ENCODE assay signal across 8 cellular contexts in genomic region chr15:74540761-74541493, GRCh38. TPM values are rescaled to one million over a fixed set of nuclear protein-coding genes. Genes with fewer than 3 reads are reported as not detected.
A peak's percentile ranks its signal among the peaks of the same experiment; 100 is the strongest.
DNase-seq lines count a peak whose midpoint lies in the region; ATAC-seq, FAIRE-seq and TF ChIP-seq lines count a peak whose summit lies in the region.

Gene ARID3B (plus strand): TSS chr15:74541220. CDS start chr15:74543937, 2,717 bp downstream.

- TF ChIP-seq CTCF in heart left ventricle (IDR thresholded peaks at IDR 0.05) = no peak
- no peak for TF ChIP-seq CTCF in transverse colon (IDR thresholded peaks at IDR 0.05)

- H3K36me3 ChIP-seq in heart left ventricle (peaks cover 0 to 10% (median 0%) of the 10 kb centered on the region in 9 donors), trophoblast cell (ENCODE audit: control insufficient read depth in 1 of 2, insufficient read depth in 2 of 2, low read length in 2 of 2) (peaks cover 9 to 12% of the 10 kb centered on the region in 2 experiments), transverse colon (no peaks in the 10 kb centered on the region)

- H4K91ac ChIP-seq in trophoblast cell (ENCODE audit: low read depth, low read length) = peak within 1 kb of the TSS; percentile 92

- H3K4me1 ChIP-seq in heart left ventricle (peaks cover 0 to 43% (median 20%) of the 10 kb centered on the region in 12 donors), trophoblast cell (ENCODE audit: control insufficient read depth in 1 of 2, insufficient read depth in 2 of 2, low read length in 2 of 2) (peaks cover 4 to 11% of the 10 kb centered on the region in 2 experiments), transverse colon (peaks cover 12 to 41% (median 27%) of the 10 kb centered on the region in 4 donors)

- peak within 1 kb of the TSS; percentile 93 for H2BK5ac ChIP-seq in trophoblast cell (ENCODE audit: low read depth, low read length, poor library complexity)

- DNase-seq in GM12892 (ENCODE audit: insufficient read length) (peak; percentile 80), NCI-H146 (lab: John Stamatoyannopoulos, UW) (peak; percentile 97), T follicular helper cell (ENCODE audit: low read depth) (peak; percentile 91), heart left ventricle (peak; percentile 98 to 99 (median 98)), trophoblast cell (peak; percentile 97), transverse colon (peak; percentile 99)
- DNase-seq in activated naive CD8-positive, alpha-beta T cell treated with anti-CD3 and anti-CD28 coated beads, Interleukin-2, amount 50 U/mL, for 24 hours = peak; percentile 97

- H3K27ac ChIP-seq in heart left ventricle = peak within 1 kb of the TSS in 11 of 12 donors; percentile 62 to 88 (median 79)
- peak within 1 kb of the TSS; percentile 87 for H3K27ac ChIP-seq in trophoblast cell (ENCODE audit: low read depth, low read length)
- peak within 1 kb of the TSS; percentile 85 to 94 (median 88) for H3K27ac ChIP-seq in transverse colon

- no peak for TF ChIP-seq EP300 in transverse colon (IDR thresholded peaks at IDR 0.05; ENCODE audit: low read depth)

- peak; percentile 93 for TF ChIP-seq POLR2A in GM12892 (IDR thresholded peaks at IDR 0.05; ENCODE audit: low read depth, low read length)
- peak in 1 of 2 donors; percentile 46 for TF ChIP-seq POLR2A in heart left ventricle (IDR thresholded peaks at IDR 0.05)
- peak; percentile 65 for TF ChIP-seq POLR2A in transverse colon (IDR thresholded peaks at IDR 0.05)

- H3K14ac ChIP-seq in trophoblast cell (ENCODE audit: low read length) = peak within 1 kb of the TSS; percentile 95

- peak within 1 kb of the TSS; percentile 98 for H3K4me3 Mint-ChIP-seq in activated naive CD8-positive, alpha-beta T cell treated with anti-CD3 and anti-CD28 coated beads, Interleukin-2, amount 50 U/mL, for 24 hours

- peak within 1 kb of the TSS; percentile 95 for H3K18ac ChIP-seq in trophoblast cell (ENCODE audit: low read length)

- H3K4me3 ChIP-seq in heart left ventricle (peak within 1 kb of the TSS; percentile 79 to 99 (median 92)), trophoblast cell (ENCODE audit: low read depth, low read length) (peak within 1 kb of the TSS; percentile 93), transverse colon (peak within 1 kb of the TSS; percentile 81 to 99 (median 92))

- peak within 1 kb of the TSS; percentile 91 for H3K27ac Mint-ChIP-seq in activated naive CD8-positive, alpha-beta T cell treated with anti-CD3 and anti-CD28 coated beads, Interleukin-2, amount 50 U/mL, for 24 hours

- intact Hi-C loops in heart left ventricle (cut with DNase I) (loop anchor here in 7 of 10 donors (1.0 to 10.0 kb wide), 8 partner anchors 56 to 224 kb away; partner anchors contain the start of genes CLK3 (in 5 of the 7) and UBL7 (in 3 of the 7)), transverse colon (cut with DNase I; ENCODE audit: low total_unique reads) (no loop called here)

- H4K12ac ChIP-seq in trophoblast cell (ENCODE audit: low read depth, low read length) = peak within 1 kb of the TSS; percentile 87

- H3K79me1 ChIP-seq in trophoblast cell (ENCODE audit: low read length) = peaks cover 10% of the 10 kb centered on the region

- peak; percentile 74 for ATAC-seq in HG02852 (IDR thresholded peaks at IDR 0.05; ENCODE audit: unreplicated experiment)
- ATAC-seq in activated naive CD8-positive, alpha-beta T cell treated with anti-CD3 and anti-CD28 coated beads, Interleukin-2, amount 50 U/mL, for 24 hours = peak; percentile 90
- peak; percentile 99 to 100 (median 100) for ATAC-seq in heart left ventricle

- H3K36me3 Mint-ChIP-seq in activated naive CD8-positive, alpha-beta T cell treated with anti-CD3 and anti-CD28 coated beads, Interleukin-2, amount 50 U/mL, for 24 hours (ENCODE audit: low read depth) = peaks cover 21% of the 10 kb centered on the region

- H3K9me3 Mint-ChIP-seq in activated naive CD8-positive, alpha-beta T cell treated with anti-CD3 and anti-CD28 coated beads, Interleukin-2, amount 50 U/mL, for 24 hours = no peaks in the 10 kb centered on the region

- peaks cover 16% of the 10 kb centered on the region for H3K79me2 ChIP-seq in trophoblast cell (ENCODE audit: control insufficient read depth, insufficient read depth, low read length, poor library complexity)

- peaks cover 56% of the 10 kb centered on the region for H3K4me1 Mint-ChIP-seq in activated naive CD8-positive, alpha-beta T cell treated with anti-CD3 and anti-CD28 coated beads, Interleukin-2, amount 50 U/mL, for 24 hours

- H2AK5ac ChIP-seq in trophoblast cell (ENCODE audit: low read length) = peak within 1 kb of the TSS; percentile 87

- H3K9me3 ChIP-seq in heart left ventricle (no peaks in the 10 kb centered on the region), trophoblast cell (ENCODE audit: insufficient read depth, low read depth, low read length) (no peaks in the 10 kb centered on the region), transverse colon (no peaks in the 10 kb centered on the region)

- peak within 1 kb of the TSS; percentile 99 for H3K4ac ChIP-seq in trophoblast cell (ENCODE audit: low read depth, low read length)

- no peaks in the 10 kb centered on the region for H3K27me3 Mint-ChIP-seq in activated naive CD8-positive, alpha-beta T cell treated with anti-CD3 and anti-CD28 coated beads, Interleukin-2, amount 50 U/mL, for 24 hours

- peak; percentile 92 for FAIRE-seq in GM12892 (lab: Jason Lieb, UNC)

- H2AFZ ChIP-seq in trophoblast cell (ENCODE audit: insufficient read depth, low read length, poor library complexity) = peak within 1 kb of the TSS; percentile 94

- peak within 1 kb of the TSS; percentile 94 for H4K8ac ChIP-seq in trophoblast cell (ENCODE audit: low read depth, low read length)

- H3K23ac ChIP-seq in trophoblast cell (ENCODE audit: low read length) = no peak within 1 kb of the TSS

- peak within 1 kb of the TSS; percentile 94 for H2BK120ac ChIP-seq in trophoblast cell (ENCODE audit: insufficient read depth, low read length, poor library complexity)

- H3K27me3 ChIP-seq in heart left ventricle (no peaks in the 10 kb centered on the region), trophoblast cell (ENCODE audit: insufficient read depth, low read length) (no peaks in the 10 kb centered on the region), transverse colon (no peaks in the 10 kb centered on the region)

- peak within 1 kb of the TSS; percentile 28 for H2BK12ac ChIP-seq in trophoblast cell (ENCODE audit: low read length)

- in situ Hi-C loops in transverse colon (cut with MboI; ENCODE audit: low pct_ligation_motif_present in 1 of 4, low pct_unique_long_range_greater_than_20kb in 1 of 4, low sequenced_read_pairs in 3 of 4) = no loop called here

- 0 to 1% (median 1%) methylated on average over 43 to 73 of the region's 73 CpGs for WGBS in heart left ventricle, 4 donors
- WGBS in trophoblast cell (ENCODE audit: extremely low coverage, insufficient coverage, insufficient read length) = no CpG with 5 or more reads among the region's 73 CpGs
- WGBS in transverse colon (ENCODE audit: low coverage in 1 of 2), 2 donors = 1% methylated on average over 38 of the region's 73 CpGs; no CpG with 5 or more reads in 1 of the 2 donors

- peak within 1 kb of the TSS; percentile 82 for H3K4me2 ChIP-seq in trophoblast cell (ENCODE audit: low read length)

- peak within 1 kb of the TSS; percentile 94 for H3K9ac ChIP-seq in trophoblast cell (ENCODE audit: low read length)

RNA-seq across cellular contexts. Expression of gene ARID3B, which starts in this region (rescaled TPM):
- 16.4 TPM for polyA plus RNA-seq in GM12892 (2012; ENCODE audit: missing spikeins)
- 1 to 10 TPM; 1.3 to 4.3 (median 2.6) TPM for total RNA-seq in heart left ventricle
- polyA plus RNA-seq in heart left ventricle = 1 to 10 TPM; 1.9 to 2.1 TPM
- polyA plus RNA-seq in trophoblast cell (2013) = 92.5 and 95.1 TPM in 2 replicates
- total RNA-seq in transverse colon = 10 to 100 TPM in 3 of 4 donors, 1 to 10 TPM in 1; 9.6 to 25.8 (median 12.5) TPM

Comparison
In these comparisons a context has a peak if more than half of its experiments do, and no peak if none do; other contexts are left out.
1. Peak in every context shown above with its lines: DNase-seq, ATAC-seq, H3K4me3 ChIP-seq and H3K27ac ChIP-seq.